Comparison of ENCODE assay signal across 7 cellular contexts in the genomic region with DNA sequence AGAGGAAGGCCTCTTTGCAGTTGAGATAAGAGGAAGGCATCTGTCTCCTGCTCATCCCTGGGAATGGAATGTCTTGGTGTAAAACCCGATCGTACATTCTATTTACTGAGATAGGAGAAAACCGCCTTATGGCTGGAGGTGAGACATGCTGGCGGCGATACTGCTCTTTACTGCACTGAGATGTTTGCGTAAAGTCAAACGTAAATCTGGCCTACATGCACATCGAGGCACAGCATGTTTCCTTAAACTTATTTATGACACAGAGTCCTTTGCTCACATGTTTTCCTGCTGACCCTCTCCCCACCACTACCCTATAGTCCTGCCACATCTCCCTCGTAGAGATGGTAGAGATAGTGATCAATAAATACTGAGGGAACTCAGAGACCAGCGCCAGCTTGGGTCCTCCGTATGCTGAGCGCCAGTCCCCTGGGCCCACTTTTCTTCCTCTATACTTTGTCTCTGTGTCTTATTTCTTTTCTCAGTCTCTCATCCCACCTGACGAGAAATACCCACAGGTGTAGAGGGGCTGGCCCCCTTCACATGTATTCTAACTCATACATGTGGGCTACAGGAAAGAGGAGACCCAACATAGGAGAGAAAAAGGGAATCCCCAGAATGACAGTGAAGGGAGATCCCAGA. TPM values are rescaled to one million over a fixed set of nuclear protein-coding genes. Genes with fewer than 3 reads are reported as not detected.
DNase-seq lines count a peak whose midpoint lies in the region; ATAC-seq, FAIRE-seq and TF ChIP-seq lines count a peak whose summit lies in the region.
"Not testable (repeated sequence)": the region's sequence is repeated elsewhere in the genome, so short reads cannot be mapped to it uniquely, and the experiment has no call there.

No MANE protein-coding gene starts in this region.

- not testable (repeated sequence) for H3K27me3 ChIP-seq in neutrophil

- H3K4me1 Mint-ChIP-seq in activated CD4-positive, alpha-beta T cell treated with anti-CD3 and anti-CD28 coated beads, Interleukin-2, amount 10 ng/mL, durations not matched to agents 7 days and 5 days = peaks cover 85% of the 10 kb centered on the region
- H3K4me1 Mint-ChIP-seq in activated naive CD8-positive, alpha-beta T cell treated with anti-CD3 and anti-CD28 coated beads for 36 hours = peaks cover 85% of the 10 kb centered on the region
- H3K4me1 Mint-ChIP-seq in effector memory CD8-positive, alpha-beta T cell (ENCODE audit: low read depth in 2 of 2) = peaks cover 65 to 67% of the 10 kb centered on the region in 2 donors
- H3K4me1 Mint-ChIP-seq in stimulated activated naive CD8-positive, alpha-beta T cell treated with anti-CD3 and anti-CD28 coated beads, Interleukin-15, Interleukin-2, amounts not matched to agents 100 ng/mL and 50 ng/mL, for 24 hours (ENCODE audit: low read depth) = peaks cover 80% of the 10 kb centered on the region

- CTCF ChIA-PET in activated CD4-positive, alpha-beta T cell treated with anti-CD3 and anti-CD28 coated beads, Interleukin-2, amount 10 ng/mL, durations not matched to agents 7 days and 5 days (lab: Charles Lee) = interaction anchor here (1.5 to 5.8 kb wide), 4 partner anchors 11 to 45 kb away, joined by 3 to 32 read pairs (median 8); partner anchors contain the start of gene GLRX

- not testable (repeated sequence) for TF ChIP-seq CTCF in kidney (IDR thresholded peaks at IDR 0.05; ENCODE audit: borderline replicate concordance, extremely low read depth, insufficient read depth); neutrophil (IDR thresholded peaks at IDR 0.05)

- ATAC-seq in effector memory CD8-positive, alpha-beta T cell (replicated peaks) = not testable (repeated sequence)

- H3K9me3 Mint-ChIP-seq in activated CD4-positive, alpha-beta T cell treated with anti-CD3 and anti-CD28 coated beads, Interleukin-2, amount 10 ng/mL, durations not matched to agents 7 days and 5 days; activated naive CD8-positive, alpha-beta T cell treated with anti-CD3 and anti-CD28 coated beads for 36 hours; effector memory CD8-positive, alpha-beta T cell; stimulated activated naive CD8-positive, alpha-beta T cell treated with anti-CD3 and anti-CD28 coated beads, Interleukin-15, Interleukin-2, amounts not matched to agents 100 ng/mL and 50 ng/mL, for 24 hours: not testable (repeated sequence)

- H3K27me3 Mint-ChIP-seq in activated CD4-positive, alpha-beta T cell treated with anti-CD3 and anti-CD28 coated beads, Interleukin-2, amount 10 ng/mL, durations not matched to agents 7 days and 5 days; activated naive CD8-positive, alpha-beta T cell treated with anti-CD3 and anti-CD28 coated beads for 36 hours; effector memory CD8-positive, alpha-beta T cell; stimulated activated naive CD8-positive, alpha-beta T cell treated with anti-CD3 and anti-CD28 coated beads, Interleukin-15, Interleukin-2, amounts not matched to agents 100 ng/mL and 50 ng/mL, for 24 hours: not testable (repeated sequence)

- H3K36me3 ChIP-seq in kidney (ENCODE audit: control insufficient read depth in 1 of 2, insufficient read depth in 2 of 2, low read length in 2 of 2) (peaks cover 18 to 23% of the 10 kb centered on the region in 2 donors), neutrophil (peaks cover 72% of the 10 kb centered on the region)

- H3K4me1 ChIP-seq in kidney (ENCODE audit: control insufficient read depth in 1 of 2, insufficient read depth in 1 of 2, low read depth in 1 of 2, low read length in 2 of 2) = peaks cover 30 to 39% of the 10 kb centered on the region in 2 donors
- peaks cover 60 to 70% of the 10 kb centered on the region in 2 experiments for H3K4me1 ChIP-seq in neutrophil (ENCODE audit: control insufficient read depth in 1 of 2, insufficient read depth in 1 of 2, low read depth in 1 of 2, low read length in 1 of 2)

- not testable (repeated sequence) for H3K4me3 ChIP-seq in kidney (ENCODE audit: low read length in 2 of 2); neutrophil (ENCODE audit: low read depth in 1 of 2, low read length in 1 of 2)

- peak; percentile 16 for TF ChIP-seq POLR2A in GM19099 (IDR thresholded peaks at IDR 0.05; ENCODE audit: extremely low read depth, insufficient read length, low read depth)

- POLR2A ChIA-PET in activated CD4-positive, alpha-beta T cell treated with anti-CD3 and anti-CD28 coated beads, Interleukin-2, amount 10 ng/mL, durations not matched to agents 7 days and 5 days (lab: Charles Lee) = not testable (repeated sequence)

- intact Hi-C loops in kidney (cut with DNase I) = not testable (repeated sequence)

- peaks cover 65% of the 10 kb centered on the region for H3K36me3 Mint-ChIP-seq in activated CD4-positive, alpha-beta T cell treated with anti-CD3 and anti-CD28 coated beads, Interleukin-2, amount 10 ng/mL, durations not matched to agents 7 days and 5 days (ENCODE audit: low read depth)
- H3K36me3 Mint-ChIP-seq in activated naive CD8-positive, alpha-beta T cell treated with anti-CD3 and anti-CD28 coated beads for 36 hours = peaks cover 22% of the 10 kb centered on the region
- H3K36me3 Mint-ChIP-seq in effector memory CD8-positive, alpha-beta T cell (ENCODE audit: insufficient read depth) = peaks cover 27% of the 10 kb centered on the region
- peaks cover 18% of the 10 kb centered on the region for H3K36me3 Mint-ChIP-seq in stimulated activated naive CD8-positive, alpha-beta T cell treated with anti-CD3 and anti-CD28 coated beads, Interleukin-15, Interleukin-2, amounts not matched to agents 100 ng/mL and 50 ng/mL, for 24 hours (ENCODE audit: low read depth)

- peak overlapping the region; percentile 86 for H3K27ac Mint-ChIP-seq in activated CD4-positive, alpha-beta T cell treated with anti-CD3 and anti-CD28 coated beads, Interleukin-2, amount 10 ng/mL, durations not matched to agents 7 days and 5 days
- H3K27ac Mint-ChIP-seq in activated naive CD8-positive, alpha-beta T cell treated with anti-CD3 and anti-CD28 coated beads for 36 hours = peak overlapping the region; percentile 92
- peak overlapping the region; percentile 92 to 94 for H3K27ac Mint-ChIP-seq in effector memory CD8-positive, alpha-beta T cell
- H3K27ac Mint-ChIP-seq in stimulated activated naive CD8-positive, alpha-beta T cell treated with anti-CD3 and anti-CD28 coated beads, Interleukin-15, Interleukin-2, amounts not matched to agents 100 ng/mL and 50 ng/mL, for 24 hours = peak overlapping the region; percentile 81

- not testable (repeated sequence) for FAIRE-seq in kidney (lab: Jason Lieb, UNC)

- not testable (repeated sequence) for H3K9ac ChIP-seq in kidney (ENCODE audit: low read length in 2 of 2)

- H3K9me3 ChIP-seq in kidney (ENCODE audit: control insufficient read depth in 1 of 2, low read length in 2 of 2); neutrophil: not testable (repeated sequence)

- H3K27ac ChIP-seq in kidney (ENCODE audit: low read depth in 2 of 2, low read length in 2 of 2) (peak overlapping the region; percentile 28 to 57), neutrophil (peak overlapping the region; percentile 98)

- not testable (repeated sequence) for H3K4me3 Mint-ChIP-seq in activated CD4-positive, alpha-beta T cell treated with anti-CD3 and anti-CD28 coated beads, Interleukin-2, amount 10 ng/mL, durations not matched to agents 7 days and 5 days
- peak overlapping the region; percentile 42 for H3K4me3 Mint-ChIP-seq in activated naive CD8-positive, alpha-beta T cell treated with anti-CD3 and anti-CD28 coated beads for 36 hours
- H3K4me3 Mint-ChIP-seq in effector memory CD8-positive, alpha-beta T cell = peak overlapping the region; percentile 25 to 56
- H3K4me3 Mint-ChIP-seq in stimulated activated naive CD8-positive, alpha-beta T cell treated with anti-CD3 and anti-CD28 coated beads, Interleukin-15, Interleukin-2, amounts not matched to agents 100 ng/mL and 50 ng/mL, for 24 hours = peak overlapping the region; percentile 19

- not testable (repeated sequence) for DNase-seq in activated CD4-positive, alpha-beta T cell treated with anti-CD3 and anti-CD28 coated beads, Interleukin-2, amount 10 ng/mL, durations not matched to agents 7 days and 5 days; activated naive CD8-positive, alpha-beta T cell treated with anti-CD3 and anti-CD28 coated beads for 36 hours; effector memory CD8-positive, alpha-beta T cell; kidney

RNA-seq across cellular contexts. Expression of gene GLRX, which starts 10.9 kb away (rescaled TPM):
- total RNA-seq in activated CD4-positive, alpha-beta T cell treated with anti-CD3 and anti-CD28 coated beads, Interleukin-2, amount 10 ng/mL, durations not matched to agents 7 days and 5 days = 10 to 100 TPM; 60.2 to 61.1 TPM
- 10 to 100 TPM; 26.4 to 29.5 TPM for total RNA-seq in activated naive CD8-positive, alpha-beta T cell treated with anti-CD3 and anti-CD28 coated beads for 36 hours
- 57.4 TPM for total RNA-seq in kidney
- 324 TPM for polyA plus RNA-seq in kidney (ENCODE audit: insufficient read depth, low read depth, low replicate concordance)
